Comparison of ENCODE assay signal across 11 cellular contexts in genomic region chr14:42192659-42193425, GRCh38.
DNase-seq lines count a peak whose midpoint lies in the region; ATAC-seq and TF ChIP-seq lines count a peak whose summit lies in the region.
"Had no signal": no experiment of that assay in that cellular context is flagged by ENCODE, and none has a peak within 500 bp of the region (broad histone marks: within the 10 kb centered on the region; RNA-seq: fewer than 3 reads in every experiment).

No MANE protein-coding gene starts in this region.

- DNase-seq in DMS53 (lab: John Stamatoyannopoulos, UW) (peak; percentile 79), NCI-H2171 treated with DMSO at 0.1 percent for 48 hours (lab: John Stamatoyannopoulos, UW) (peak; percentile 65), brain pericyte (ENCODE audit: low read depth, low spot score) (peak; percentile 72), mesothelial cell of epicardium (ENCODE audit: low spot score in 2 of 2, unreplicated experiment in 2 of 2) (no peak), NCI-H510A (lab: John Stamatoyannopoulos, UW) (no peak), superior temporal gyrus (ENCODE audit: extremely low spot score) (no peak)
- no peak for DNase-seq in stimulated activated naive CD8-positive, alpha-beta T cell treated with anti-CD3 and anti-CD28 coated beads, Interleukin-15, amount 100 ng/mL, for 72 hours
- DNase-seq: anterior cingulate cortex, NCI-H1048 had no signal

- no peak for ATAC-seq in GM18873 (IDR thresholded peaks at IDR 0.05; ENCODE audit: low FRiP score, unreplicated experiment)
- no peak for ATAC-seq in stimulated activated naive CD8-positive, alpha-beta T cell treated with anti-CD3 and anti-CD28 coated beads, Interleukin-15, amount 100 ng/mL, for 72 hours

- no peak overlapping the region for H3K4me3 Mint-ChIP-seq in mesothelial cell of epicardium
- H3K4me3 Mint-ChIP-seq in stimulated activated naive CD8-positive, alpha-beta T cell treated with anti-CD3 and anti-CD28 coated beads, Interleukin-15, amount 100 ng/mL, for 72 hours, result no peak overlapping the region
- H3K4me3 Mint-ChIP-seq: memory B cell had no signal

- H3K27me3 Mint-ChIP-seq in mesothelial cell of epicardium (ENCODE audit: low read depth), result no peaks in the 10 kb centered on the region
- no peaks in the 10 kb centered on the region for H3K27me3 Mint-ChIP-seq in stimulated activated naive CD8-positive, alpha-beta T cell treated with anti-CD3 and anti-CD28 coated beads, Interleukin-15, amount 100 ng/mL, for 72 hours
- H3K27me3 Mint-ChIP-seq: memory B cell had no signal

- peak overlapping the region; percentile 66 for H3K27ac Mint-ChIP-seq in mesothelial cell of epicardium
- H3K27ac Mint-ChIP-seq in stimulated activated naive CD8-positive, alpha-beta T cell treated with anti-CD3 and anti-CD28 coated beads, Interleukin-15, amount 100 ng/mL, for 72 hours, result no peak overlapping the region
- H3K27ac Mint-ChIP-seq: memory B cell had no signal

- peaks cover 8% of the 10 kb centered on the region for H3K4me1 Mint-ChIP-seq in mesothelial cell of epicardium
- no peaks in the 10 kb centered on the region for H3K4me1 Mint-ChIP-seq in stimulated activated naive CD8-positive, alpha-beta T cell treated with anti-CD3 and anti-CD28 coated beads, Interleukin-15, amount 100 ng/mL, for 72 hours
- H3K4me1 Mint-ChIP-seq: memory B cell had no signal

- H3K9me3 Mint-ChIP-seq in mesothelial cell of epicardium, result no peaks in the 10 kb centered on the region
- peaks cover 0 to 17% of the 10 kb centered on the region in 2 donors for H3K9me3 Mint-ChIP-seq in stimulated activated naive CD8-positive, alpha-beta T cell treated with anti-CD3 and anti-CD28 coated beads, Interleukin-15, amount 100 ng/mL, for 72 hours

- no peaks in the 10 kb centered on the region for H3K36me3 Mint-ChIP-seq in mesothelial cell of epicardium
- H3K36me3 Mint-ChIP-seq: memory B cell had no signal

- TF ChIP-seq CTCF in mesothelial cell of epicardium (IDR thresholded peaks at IDR 0.05; ENCODE audit: unreplicated experiment), result no peak

Comparison
In these comparisons a context has a peak if more than half of its experiments do, and no peak if none do; other contexts are left out.
1. DNase-seq: peak in DMS53 (single experiment), NCI-H2171 treated with DMSO at 0.1 percent for 48 hours (single experiment) and brain pericyte (single experiment); none in mesothelial cell of epicardium (0 of 2), NCI-H510A (single experiment), stimulated activated naive CD8-positive, alpha-beta T cell treated with anti-CD3 and anti-CD28 coated beads, Interleukin-15, amount 100 ng/mL, for 72 hours (0 of 2) and superior temporal gyrus (single experiment).